16 cellular contexts compared by ENCODE assay signal in the genomic region with DNA sequence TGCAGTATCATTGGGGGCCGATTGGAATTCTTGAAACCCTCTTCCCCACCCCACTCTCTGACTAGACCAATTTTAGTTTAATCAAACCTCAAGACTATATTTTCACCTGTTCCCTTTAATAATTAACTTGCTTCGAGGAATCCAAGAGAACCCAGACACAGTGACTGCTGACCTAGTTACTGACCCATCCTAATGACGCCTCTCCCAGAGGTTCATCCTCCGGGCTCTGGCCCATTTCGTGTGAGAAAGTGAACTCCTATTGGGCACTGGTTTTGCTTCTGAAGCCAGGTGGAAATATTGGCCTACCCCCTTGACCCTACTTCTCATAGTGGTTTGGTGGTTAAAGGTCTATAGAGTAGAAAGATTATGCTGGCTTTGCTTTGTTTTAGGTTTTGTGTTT.
"Had no signal": no experiment of that assay in that cellular context is flagged by ENCODE, and none has a peak within 500 bp of the region (broad histone marks: within the 10 kb centered on the region; RNA-seq: fewer than 3 reads in every experiment).

No MANE protein-coding gene starts in this region.

- H3K27me3 Mint-ChIP-seq: activated naive CD8-positive, alpha-beta T cell treated with anti-CD3 and anti-CD28 coated beads for 36 hours had no signal

- H3K36me3 Mint-ChIP-seq: activated naive CD8-positive, alpha-beta T cell treated with anti-CD3 and anti-CD28 coated beads for 36 hours; natural killer cell had no signal

- H3K27ac Mint-ChIP-seq: activated naive CD8-positive, alpha-beta T cell treated with anti-CD3 and anti-CD28 coated beads for 36 hours; natural killer cell; T-helper 2 cell treated with Interferon-gamma antibody and Interleukin-4, amounts not matched to agents 5 μg/mL and 100 μg/mL, for 36 hours had no signal

- H3K27me3 ChIP-seq: dorsolateral prefrontal cortex, suprapubic skin, upper lobe of left lung had no signal

- DNase-seq: activated CD4-positive, alpha-beta T cell treated with anti-CD3 and anti-CD28 coated beads, Interleukin-2, amount 50 U/mL, for 4 hours; activated effector memory CD4-positive, alpha-beta T cell treated with Interleukin-2 at 50 U/mL for 16 hours; activated naive CD8-positive, alpha-beta T cell treated with anti-CD3 and anti-CD28 coated beads for 36 hours; activated T-cell treated with anti-CD3 and anti-CD28 coated beads, Interleukin-2, amount 50 U/mL, for 1 hour; dorsolateral prefrontal cortex; glutamatergic neuron; natural killer cell; stimulated activated CD4-positive, alpha-beta T cell treated with anti-CD3 and anti-CD28 coated beads, Interleukin-2, amount 100 ng/mL, for 48 hours; stimulated activated naive CD8-positive, alpha-beta T cell treated with anti-CD3 and anti-CD28 coated beads, Interleukin-15, Interleukin-2, amounts not matched to agents 100 U/mL and 50 U/mL, for 24 hours; SW 1271; upper lobe of left lung had no signal

- H3K4me3 ChIP-seq: dorsolateral prefrontal cortex, lung, prostate gland, suprapubic skin, upper lobe of left lung had no signal

- ATAC-seq: activated CD4-positive, CD25-positive, alpha-beta regulatory T cell treated with anti-CD3 and anti-CD28 coated beads, Interleukin-2, amount 50 U/mL, for 24 hours; natural killer cell; stimulated activated naive CD8-positive, alpha-beta T cell treated with anti-CD3 and anti-CD28 coated beads, Interleukin-15, Interleukin-2, amounts not matched to agents 100 U/mL and 50 U/mL, for 24 hours had no signal

- H3K9me3 Mint-ChIP-seq: activated naive CD8-positive, alpha-beta T cell treated with anti-CD3 and anti-CD28 coated beads for 36 hours; natural killer cell; T-helper 2 cell treated with Interferon-gamma antibody and Interleukin-4, amounts not matched to agents 5 μg/mL and 100 μg/mL, for 36 hours had no signal

- H3K27ac ChIP-seq: dorsolateral prefrontal cortex, suprapubic skin, upper lobe of left lung had no signal

- H3K36me3 ChIP-seq: prostate gland, suprapubic skin, upper lobe of left lung had no signal

- H3K4me3 Mint-ChIP-seq: activated naive CD8-positive, alpha-beta T cell treated with anti-CD3 and anti-CD28 coated beads for 36 hours; natural killer cell; T-helper 2 cell treated with Interferon-gamma antibody and Interleukin-4, amounts not matched to agents 5 μg/mL and 100 μg/mL, for 36 hours had no signal

- H3K9me3 ChIP-seq: prostate gland, suprapubic skin, upper lobe of left lung had no signal
